In the genomic region with DNA sequence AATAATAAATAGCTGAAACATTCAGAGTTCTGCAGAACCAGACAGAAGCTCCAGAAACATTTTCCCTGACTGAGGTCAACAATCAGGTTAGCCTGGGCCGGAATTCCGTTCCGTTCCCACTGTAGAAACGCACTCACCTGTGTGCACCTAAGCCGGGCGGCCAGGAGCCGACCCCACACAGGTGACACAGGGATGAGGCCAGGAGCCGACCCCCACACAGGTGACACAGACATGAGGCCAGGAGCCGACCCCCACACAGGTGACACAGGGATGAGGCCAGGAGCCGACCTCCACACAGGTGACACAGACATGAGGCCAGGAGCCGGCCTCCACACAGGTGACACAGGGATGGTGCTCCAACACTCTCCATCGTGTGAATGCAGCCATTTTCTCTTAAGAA, we compare ENCODE assay signal across 14 cellular contexts. TPM values are rescaled to one million over a fixed set of nuclear protein-coding genes. Genes with fewer than 3 reads are reported as not detected.
DNase-seq lines count a peak whose midpoint lies in the region; ATAC-seq, FAIRE-seq and TF ChIP-seq lines count a peak whose summit lies in the region.
"Had no signal": no experiment of that assay in that cellular context is flagged by ENCODE, and none has a peak within 500 bp of the region (broad histone marks: within the 10 kb centered on the region; RNA-seq: fewer than 3 reads in every experiment).

No MANE protein-coding gene starts in this region.

- H3K4me1 ChIP-seq in heart right ventricle (peaks cover 2 to 75% (median 54%) of the 10 kb centered on the region in 9 donors), esophagus muscularis mucosa (peaks cover 45 to 74% (median 71%) of the 10 kb centered on the region in 4 donors), pancreas (peaks cover 0 to 50% (median 11%) of the 10 kb centered on the region in 3 donors), upper lobe of right lung (no peaks in the 10 kb centered on the region)

- TF ChIP-seq EP300 in esophagus muscularis mucosa (IDR thresholded peaks at IDR 0.05): no peak

- WGBS in heart right ventricle, 2 donors: 54 to 67% methylated on average over 12 of the region's 12 CpGs
- WGBS in esophagus muscularis mucosa: 44% methylated on average over 6 of the region's 12 CpGs
- WGBS in pancreas, 2 donors: 70 to 72% methylated on average over 12 of the region's 12 CpGs

- TF ChIP-seq POLR2A in esophagus muscularis mucosa (IDR thresholded peaks at IDR 0.05; ENCODE audit: low read depth): no peak

- H3K27ac ChIP-seq in heart right ventricle: peak overlapping the region; percentile 61 to 90 (median 82)
- H3K27ac ChIP-seq in esophagus muscularis mucosa (replicated peaks in 1 of 4): peak overlapping the region; percentile 68 to 79 (median 78)
- H3K27ac ChIP-seq in pancreas: peak overlapping the region in 3 of 4 donors; percentile 38 to 71 (median 66)
- peak overlapping the region; percentile 36 for H3K27ac ChIP-seq in upper lobe of right lung

- no peaks in the 10 kb centered on the region for H3K27me3 ChIP-seq in heart right ventricle
- H3K27me3 ChIP-seq in esophagus muscularis mucosa: no peaks in the 10 kb centered on the region
- H3K27me3 ChIP-seq in pancreas: no peaks in the 10 kb centered on the region
- H3K27me3 ChIP-seq in upper lobe of right lung: no peaks in the 10 kb centered on the region

- no peak for TF ChIP-seq CTCF in heart right ventricle (IDR thresholded peaks at IDR 0.05)
- no peak for TF ChIP-seq CTCF in esophagus muscularis mucosa (IDR thresholded peaks at IDR 0.05)
- TF ChIP-seq CTCF in pancreas (IDR thresholded peaks at IDR 0.05): no peak
- TF ChIP-seq CTCF in upper lobe of right lung (IDR thresholded peaks at IDR 0.05): no peak

- intact Hi-C loops in heart right ventricle (cut with DNase I): no loop called here
- intact Hi-C loops in Right ventricle myocardium superior (cut with DNase I): no loop called here
- intact Hi-C loops in esophagus muscularis mucosa (cut with DNase I): no loop called here
- intact Hi-C loops in pancreas (cut with DNase I): no loop called here
- intact Hi-C loops in upper lobe of right lung (cut with DNase I): no loop called here

- ATAC-seq in heart right ventricle (no peak), Right ventricle myocardium superior (ENCODE audit: poor library complexity) (no peak), pancreas (no peak), upper lobe of right lung (no peak)

- FAIRE-seq in pancreas (lab: Jason Lieb, UNC): no peak
- FAIRE-seq: A204.1 had no signal

- no peaks in the 10 kb centered on the region for H3K9me3 ChIP-seq in heart right ventricle
- H3K9me3 ChIP-seq in esophagus muscularis mucosa: no peaks in the 10 kb centered on the region
- no peaks in the 10 kb centered on the region for H3K9me3 ChIP-seq in pancreas
- no peaks in the 10 kb centered on the region for H3K9me3 ChIP-seq in upper lobe of right lung

- DNase-seq in heart right ventricle: no peak
- DNase-seq in Right ventricle myocardium superior: no peak
- DNase-seq in esophagus muscularis mucosa (ENCODE audit: extremely low spot score): no peak
- peak in 1 of 6 donors; percentile 68 for DNase-seq in pancreas
- DNase-seq in upper lobe of right lung: no peak
- DNase-seq in NOMO-1 (lab: John Stamatoyannopoulos, UW; ENCODE audit: unreplicated experiment in 2 of 2): no peak
- DNase-seq in GM19238 (ENCODE audit: insufficient read length, low spot score): no peak
- DNase-seq in activated T-cell treated with anti-CD3 and anti-CD28 coated beads, Interleukin-2, amount 50 U/mL, for 1 hour: no peak
- DNase-seq: activated CD4-positive, CD25-positive, alpha-beta regulatory T cell treated with anti-CD3 and anti-CD28 coated beads, Interleukin-2, amount 50 U/mL, for 72 hours; activated CD8-positive, alpha-beta memory T cell treated with anti-CD3 and anti-CD28 coated beads, Interleukin-2, amount 50 U/mL, for 48 hours; activated naive CD8-positive, alpha-beta T cell treated with anti-CD3 and anti-CD28 coated beads for 36 hours; cortex of kidney; naive B cell had no signal

- H3K36me3 ChIP-seq in heart right ventricle: peaks cover 0 to 8% (median 0%) of the 10 kb centered on the region in 9 donors
- H3K36me3 ChIP-seq in esophagus muscularis mucosa: peaks cover 0 to 6% (median under 1%) of the 10 kb centered on the region in 4 donors
- H3K36me3 ChIP-seq in pancreas: peaks cover 0 to 7% (median 0%) of the 10 kb centered on the region in 3 donors
- H3K36me3 ChIP-seq in upper lobe of right lung: peaks cover 7% of the 10 kb centered on the region

- peak overlapping the region in 6 of 10 donors; percentile 10 to 35 (median 18) for H3K4me3 ChIP-seq in heart right ventricle
- peak overlapping the region; percentile 1 to 31 (median 25) for H3K4me3 ChIP-seq in esophagus muscularis mucosa
- H3K4me3 ChIP-seq in pancreas: no peak overlapping the region
- H3K4me3 ChIP-seq in upper lobe of right lung: no peak overlapping the region

RNA-seq across cellular contexts. Expression of gene FAT1, which starts 21.9 kb away (rescaled TPM):
- total RNA-seq in heart right ventricle: 100 to 1,000 TPM in 3 of 10 donors, 10 to 100 TPM in 7; 48.5 to 131 (median 82.8) TPM
- polyA plus RNA-seq in heart right ventricle: 10 to 100 TPM; 20.4 to 43.2 TPM
- 48.0 TPM for total RNA-seq in Right ventricle myocardium superior
- 100 to 1,000 TPM; 145 to 244 (median 200) TPM for total RNA-seq in esophagus muscularis mucosa
- 10 to 100 TPM; 54.8 to 91.6 (median 71.3) TPM for total RNA-seq in pancreas
- polyA plus RNA-seq in pancreas: 10 to 100 TPM; 16.9 to 26.6 TPM
- 84.3 TPM for total RNA-seq in upper lobe of right lung

Comparison
In these comparisons a context has a peak if more than half of its experiments do, and no peak if none do; other contexts are left out.
1. H3K4me3 ChIP-seq: peak in heart right ventricle (6 of 10) and esophagus muscularis mucosa (4 of 4); none in pancreas (0 of 4) and upper lobe of right lung (single experiment).
2. Peak in every context shown above with its lines, with median percentiles within 50 percentile points of each other: H3K27ac ChIP-seq.